ENCODE assay signal across 8 cellular contexts in genomic region chr5:142151436-142152382, GRCh38. TPM values are rescaled to one million over a fixed set of nuclear protein-coding genes. Genes with fewer than 3 reads are reported as not detected.
DNase-seq lines count a peak whose midpoint lies in the region; ATAC-seq, FAIRE-seq and TF ChIP-seq lines count a peak whose summit lies in the region.

No MANE protein-coding gene starts in this region.

- CTCF ChIA-PET in activated CD4-positive, alpha-beta T cell treated with anti-CD3 and anti-CD28 coated beads, Interleukin-2, amount 10 ng/mL, durations not matched to agents 7 days and 5 days (lab: Charles Lee): interaction anchor here (0.6 to 1.8 kb wide), 7 partner anchors 9 to 547 kb away, joined by 3 to 4 read pairs (median 3); partner anchors contain the start of gene SPRY4

- DNase-seq in NCI-H446 treated with DMSO at 0.1 percent for 48 hours (lab: John Stamatoyannopoulos, UW) (peak; percentile 45), epithelial cell of esophagus (ENCODE audit: low read depth) (peak; percentile 79), natural killer cell (peak; percentile 27), testis (peak; percentile 66), cortex of kidney (lab: John Stamatoyannopoulos, UW) (no peak)
- peak; percentile 77 for DNase-seq in activated CD4-positive, alpha-beta T cell treated with anti-CD3 and anti-CD28 coated beads, Interleukin-2, amount 10 ng/mL, durations not matched to agents 7 days and 5 days

- peaks cover 3% of the 10 kb centered on the region for H3K4me1 Mint-ChIP-seq in activated CD4-positive, alpha-beta T cell treated with anti-CD3 and anti-CD28 coated beads, Interleukin-2, amount 10 ng/mL, durations not matched to agents 7 days and 5 days
- no peaks in the 10 kb centered on the region for H3K4me1 Mint-ChIP-seq in natural killer cell

- peak; percentile 98 for FAIRE-seq in A204.1 (lab: Jason Lieb, UNC)

- H3K4me3 Mint-ChIP-seq in activated CD4-positive, alpha-beta T cell treated with anti-CD3 and anti-CD28 coated beads, Interleukin-2, amount 10 ng/mL, durations not matched to agents 7 days and 5 days: no peak overlapping the region
- H3K4me3 Mint-ChIP-seq in natural killer cell: no peak overlapping the region

- ATAC-seq in natural killer cell: peak; percentile 72 to 77 (median 75)

- H3K4me3 ChIP-seq in GM12875 (ENCODE audit: low read depth, low read length) (no peak overlapping the region), epithelial cell of esophagus (ENCODE audit: low read length) (no peak overlapping the region), testis (no peak overlapping the region)

- no peaks in the 10 kb centered on the region for H3K4me1 ChIP-seq in testis

- no peak overlapping the region for H3K27ac ChIP-seq in testis

- H3K9me3 ChIP-seq in testis: no peaks in the 10 kb centered on the region

- no peak overlapping the region for H3K27ac Mint-ChIP-seq in activated CD4-positive, alpha-beta T cell treated with anti-CD3 and anti-CD28 coated beads, Interleukin-2, amount 10 ng/mL, durations not matched to agents 7 days and 5 days
- H3K27ac Mint-ChIP-seq in natural killer cell: no peak overlapping the region

- TF ChIP-seq CTCF in GM12875 (IDR thresholded peaks at IDR 0.05; ENCODE audit: borderline replicate concordance, insufficient read depth, low read depth, low read length) (peak; percentile 57; the same call in 1 of the 2 replicates), epithelial cell of esophagus (IDR thresholded peaks at IDR 0.05; ENCODE audit: insufficient read depth, low read depth, low read length, missing control alignments) (peak; percentile 77), natural killer cell (IDR thresholded peaks at IDR 0.05) (peak; percentile 96), testis (IDR thresholded peaks at IDR 0.05) (peak; percentile 71 to 84 (median 72))

- H3K36me3 Mint-ChIP-seq in activated CD4-positive, alpha-beta T cell treated with anti-CD3 and anti-CD28 coated beads, Interleukin-2, amount 10 ng/mL, durations not matched to agents 7 days and 5 days (ENCODE audit: low read depth): peaks cover 28% of the 10 kb centered on the region
- peaks cover 12% of the 10 kb centered on the region for H3K36me3 Mint-ChIP-seq in natural killer cell

- intact Hi-C loops in natural killer cell (cut with micrococcal nuclease): loop anchor here (1.0 to 10.0 kb wide), 4 partner anchors 398 to 733 kb away; no protein-coding TSS in a partner anchor
- intact Hi-C loops in testis (cut with DNase I; ENCODE audit: low total_unique reads): loop anchor here (10.0 kb wide), 1 partner anchor 393 kb away; no protein-coding TSS in a partner anchor

- no peak for TF ChIP-seq POLR2A in testis (IDR thresholded peaks at IDR 0.05)

- H3K27me3 Mint-ChIP-seq in activated CD4-positive, alpha-beta T cell treated with anti-CD3 and anti-CD28 coated beads, Interleukin-2, amount 10 ng/mL, durations not matched to agents 7 days and 5 days: no peaks in the 10 kb centered on the region
- H3K27me3 Mint-ChIP-seq in natural killer cell (ENCODE audit: low read depth in 2 of 2): no peaks in the 10 kb centered on the region

- POLR2A ChIA-PET in activated CD4-positive, alpha-beta T cell treated with anti-CD3 and anti-CD28 coated beads, Interleukin-2, amount 10 ng/mL, durations not matched to agents 7 days and 5 days (lab: Charles Lee): interaction anchor here (0.5 kb wide), 1 partner anchor 160 kb away, joined by 3 read pairs; no protein-coding TSS in a partner anchor

- 62 to 64% methylated on average over 3 of the region's 3 CpGs for WGBS in testis, 2 donors

- no peaks in the 10 kb centered on the region for H3K36me3 ChIP-seq in testis (ENCODE audit: low read depth, missing control alignments)

- H3K27me3 ChIP-seq in testis: no peaks in the 10 kb centered on the region

- no peaks in the 10 kb centered on the region for H3K9me3 Mint-ChIP-seq in activated CD4-positive, alpha-beta T cell treated with anti-CD3 and anti-CD28 coated beads, Interleukin-2, amount 10 ng/mL, durations not matched to agents 7 days and 5 days
- no peaks in the 10 kb centered on the region for H3K9me3 Mint-ChIP-seq in natural killer cell

RNA-seq across cellular contexts. Expression of gene NDFIP1, which starts 43.1 kb away (rescaled TPM):
- 10 to 100 TPM; 65.2 to 70.2 TPM for total RNA-seq in activated CD4-positive, alpha-beta T cell treated with anti-CD3 and anti-CD28 coated beads, Interleukin-2, amount 10 ng/mL, durations not matched to agents 7 days and 5 days
- 10 to 100 TPM; 45.4 to 57.6 (median 51.7) TPM for total RNA-seq in natural killer cell
- 100 to 1,000 TPM; 292 to 319 TPM for total RNA-seq in testis
- polyA plus RNA-seq in testis (ENCODE audit: insufficient read depth, low read depth, low replicate concordance): 88.7 TPM

Comparison
In these comparisons a context has a peak if more than half of its experiments do, and no peak if none do; other contexts are left out.
1. RNA of gene NDFIP1, which starts 43.1 kb away (total RNA-seq): 292 to 319 TPM in testis; 65.2 to 70.2 TPM in activated CD4-positive, alpha-beta T cell treated with anti-CD3 and anti-CD28 coated beads, Interleukin-2, amount 10 ng/mL, durations not matched to agents 7 days and 5 days and 45.4 to 57.6 TPM in natural killer cell; every median in the first group is over 4 times any median in the second.
2. Peak in every context shown above with its lines, with median percentiles within 50 percentile points of each other: CTCF ChIP-seq.